Comparison of ENCODE assay signal across 19 cellular contexts in genomic region chr12:124152733-124153132, GRCh38.
DNase-seq lines count a peak whose midpoint lies in the region; ATAC-seq and TF ChIP-seq lines count a peak whose summit lies in the region.
"Had no signal": no experiment of that assay in that cellular context is flagged by ENCODE, and none has a peak within 500 bp of the region (broad histone marks: within the 10 kb centered on the region; RNA-seq: fewer than 3 reads in every experiment).

No MANE protein-coding gene starts in this region.

- H3K36me3 Mint-ChIP-seq in mesothelial cell of epicardium = peaks cover 27% of the 10 kb centered on the region
- H3K36me3 Mint-ChIP-seq: CD4-positive, CD25-positive, alpha-beta regulatory T cell had no signal

- H3K27me3 Mint-ChIP-seq in mesothelial cell of epicardium (ENCODE audit: low read depth) = no peaks in the 10 kb centered on the region

- POLR2A ChIA-PET in A673 (lab: Charles Lee; ENCODE audit: low non-redundant PET) = no interaction called here

- H3K36me3 ChIP-seq in A673 (ENCODE audit: insufficient read depth, low read length, poor library complexity, severe bottlenecking) = no peaks in the 10 kb centered on the region
- H3K36me3 ChIP-seq in GM23248 (ENCODE audit: low read depth) = no peaks in the 10 kb centered on the region

- H3K27ac ChIP-seq in A673 (ENCODE audit: low read depth, low read length, poor library complexity, severe bottlenecking) (no peak overlapping the region), GM23248 (no peak overlapping the region)

- CTCF ChIA-PET in A673 (lab: Charles Lee) = no interaction called here

- 4 to 6% methylated on average over 8 of the region's 8 CpGs for WGBS in GM23248 (ENCODE audit: low coverage in 1 of 2, low lambda C conversion rate in 2 of 2, missing lambda C conversion rate in 2 of 2), 2 experiments

- no TSS peak for BruUV-seq in A673 (replicated peaks; lab: Mats Ljungman, UMichigan)

- no peaks in the 10 kb centered on the region for H3K79me2 ChIP-seq in GM23248 (ENCODE audit: insufficient read depth)

- H3K4me1 ChIP-seq in A673 (ENCODE audit: insufficient read depth, low read length, poor library complexity, severe bottlenecking) (peaks cover 12% of the 10 kb centered on the region), GM23248 (ENCODE audit: insufficient read depth) (no peaks in the 10 kb centered on the region)

- H3K4me3 ChIP-seq in A673 (ENCODE audit: low read depth, low read length, poor library complexity, severe bottlenecking) = no peak overlapping the region
- no peak overlapping the region for H3K4me3 ChIP-seq in GM23248

- H3K27ac Mint-ChIP-seq in mesothelial cell of epicardium = peak overlapping the region; percentile 68
- H3K27ac Mint-ChIP-seq: CD4-positive, CD25-positive, alpha-beta regulatory T cell had no signal

- TF ChIP-seq CTCF in A673 (conservative IDR thresholded peaks at IDR 0.05; ENCODE audit: low read depth, low read length) (no peak), mesothelial cell of epicardium (IDR thresholded peaks at IDR 0.05; ENCODE audit: unreplicated experiment) (no peak)

- H3K9me3 Mint-ChIP-seq in mesothelial cell of epicardium = peaks cover 16% of the 10 kb centered on the region

- H3K4me3 Mint-ChIP-seq in mesothelial cell of epicardium = no peak overlapping the region
- H3K4me3 Mint-ChIP-seq: CD4-positive, CD25-positive, alpha-beta regulatory T cell had no signal

- intact Hi-C loops in A673 (cut with micrococcal nuclease; ENCODE audit: unreplicated experiment) = no loop called here

- H4K20me1 ChIP-seq in GM23248 (ENCODE audit: insufficient read depth) = no peaks in the 10 kb centered on the region

- H3K27me3 ChIP-seq in A673 (replicated peaks; ENCODE audit: insufficient read depth, low read depth, low read length, poor library complexity) (no peaks in the 10 kb centered on the region), GM23248 (replicated peaks; ENCODE audit: insufficient read depth) (peaks cover 5% of the 10 kb centered on the region; the same call in 1 of the 2 replicates)

- DNase-seq in A673 (ENCODE audit: low spot score) = peak; percentile 38
- DNase-seq in GM23248 = peak; percentile 24
- DNase-seq in fibroblast of gingiva (ENCODE audit: low read depth) = peak; percentile 27
- DNase-seq in mesothelial cell of epicardium (ENCODE audit: low spot score in 2 of 2, unreplicated experiment in 2 of 2) = no peak
- no peak for DNase-seq in iPS-NIHi11 (ENCODE audit: low spot score)
- DNase-seq in SW480 (ENCODE audit: low spot score) = no peak
- DNase-seq: AML-193; Calu3; CD4-positive, CD25-positive, alpha-beta regulatory T cell; DND-41; H7; IMR-90; Kasumi-1; NCI-H1417; NCI-H2029; NCI-H526 treated with DMSO at 0.1 percent for 48 hours; SIG-M5 had no signal

- H3K4me2 ChIP-seq in GM23248 (ENCODE audit: unreplicated experiment) = no peak overlapping the region

- H3K9me3 ChIP-seq in A673 (ENCODE audit: low read depth, low read length, poor library complexity, severe bottlenecking) (no peaks in the 10 kb centered on the region), GM23248 (ENCODE audit: low read depth) (no peaks in the 10 kb centered on the region)

- no peaks in the 10 kb centered on the region for H3F3A ChIP-seq in GM23248 (ENCODE audit: insufficient read depth)

- peaks cover 55% of the 10 kb centered on the region for H3K4me1 Mint-ChIP-seq in mesothelial cell of epicardium
- H3K4me1 Mint-ChIP-seq: CD4-positive, CD25-positive, alpha-beta regulatory T cell had no signal

- H3K9ac ChIP-seq in GM23248 = no peak overlapping the region

- no peak for ATAC-seq in HG03565 (IDR thresholded peaks at IDR 0.05; ENCODE audit: unreplicated experiment)
- no peak for ATAC-seq in GM19467 (IDR thresholded peaks at IDR 0.05; ENCODE audit: unreplicated experiment)

- H3K9me2 ChIP-seq in GM23248 (ENCODE audit: insufficient read depth) = no peaks in the 10 kb centered on the region

- H2AFZ ChIP-seq in GM23248 = no peak overlapping the region

- in situ Hi-C loops in GM23248 (cut with MboI) = no loop called here

Comparison
In these comparisons a context has a peak if more than half of its experiments do, and no peak if none do; other contexts are left out.
1. DNase-seq: peak in A673 (single experiment), GM23248 (single experiment) and fibroblast of gingiva (single experiment); none in mesothelial cell of epicardium (0 of 2), iPS-NIHi11 (single experiment) and SW480 (single experiment).